19 cellular contexts compared by ENCODE assay signal in the genomic region with DNA sequence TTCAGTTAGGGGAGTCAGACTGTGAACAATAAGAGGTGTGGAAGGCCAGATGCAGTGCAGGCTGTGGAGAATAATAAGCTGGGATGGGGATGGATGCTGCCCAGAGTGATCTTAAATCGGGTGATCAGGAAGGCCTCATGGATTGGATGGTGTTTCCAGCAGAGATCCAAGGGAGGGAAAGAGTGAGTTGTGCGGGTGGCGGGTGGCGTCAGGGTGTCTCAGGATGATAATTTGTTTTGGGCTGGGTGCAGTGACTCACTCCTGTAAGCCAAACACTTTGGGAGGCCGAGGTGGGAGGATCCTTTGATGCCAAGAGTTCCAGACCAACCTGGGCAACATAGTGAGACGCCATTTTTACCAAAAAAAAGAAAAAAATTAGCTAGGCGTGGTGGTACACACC. TPM values are rescaled to one million over a fixed set of nuclear protein-coding genes. Genes with fewer than 3 reads are reported as not detected.
DNase-seq lines count a peak whose midpoint lies in the region; ATAC-seq and TF ChIP-seq lines count a peak whose summit lies in the region.
"Had no signal": no experiment of that assay in that cellular context is flagged by ENCODE, and none has a peak within 500 bp of the region (broad histone marks: within the 10 kb centered on the region; RNA-seq: fewer than 3 reads in every experiment).

No MANE protein-coding gene starts in this region.

- H3K9me3 ChIP-seq in KOPT-K1 (ENCODE audit: insufficient read depth, low read length, poor library complexity, severe bottlenecking) (no peaks in the 10 kb centered on the region), suprapubic skin (no peaks in the 10 kb centered on the region), heart right ventricle (no peaks in the 10 kb centered on the region)
- H3K9me3 ChIP-seq: right atrium auricular region had no signal

- H3K4me3 Mint-ChIP-seq in activated naive CD8-positive, alpha-beta T cell: peak overlapping the region; percentile 75
- no peak overlapping the region for H3K4me3 Mint-ChIP-seq in neural crest cell
- H3K4me3 Mint-ChIP-seq: CD14-positive monocyte, type B pancreatic cell had no signal

- TF ChIP-seq CTCF in neural crest cell (conservative IDR thresholded peaks at IDR 0.05) (no peak), suprapubic skin (IDR thresholded peaks at IDR 0.05) (no peak), heart right ventricle (IDR thresholded peaks at IDR 0.05) (no peak)

- peak overlapping the region; percentile 91 for H3K27ac Mint-ChIP-seq in activated naive CD8-positive, alpha-beta T cell
- peak overlapping the region; percentile 12 for H3K27ac Mint-ChIP-seq in neural crest cell (ENCODE audit: unreplicated experiment)
- H3K27ac Mint-ChIP-seq: type B pancreatic cell had no signal

- no peaks in the 10 kb centered on the region for H3K27me3 Mint-ChIP-seq in activated naive CD8-positive, alpha-beta T cell
- no peaks in the 10 kb centered on the region for H3K27me3 Mint-ChIP-seq in neural crest cell (ENCODE audit: low read depth)
- H3K27me3 Mint-ChIP-seq: type B pancreatic cell had no signal

- TF ChIP-seq POLR2A in suprapubic skin (IDR thresholded peaks at IDR 0.05): no peak

- intact Hi-C loops in heart right ventricle (cut with DNase I): loop anchor here in 4 of 10 donors (10.0 kb wide), 4 partner anchors 104 to 354 kb away; a partner anchor contains a TSS
- intact Hi-C loops in left colon (cut with DNase I, micrococcal nuclease): no loop called here

- H3K4me1 Mint-ChIP-seq in activated naive CD8-positive, alpha-beta T cell (ENCODE audit: low read depth): peaks cover 61% of the 10 kb centered on the region
- H3K4me1 Mint-ChIP-seq in neural crest cell: peaks cover 2% of the 10 kb centered on the region

- H3K27ac ChIP-seq in KOPT-K1 (ENCODE audit: low read depth, low read length, poor library complexity, severe bottlenecking) (peak overlapping the region; percentile 66), suprapubic skin (no peak overlapping the region), heart right ventricle (peak overlapping the region in 1 of 10 donors; percentile 45)
- H3K27ac ChIP-seq: coronary artery, epithelial cell of prostate, GM23248, right atrium auricular region had no signal

- no peaks in the 10 kb centered on the region for H3K9me3 Mint-ChIP-seq in activated naive CD8-positive, alpha-beta T cell (ENCODE audit: low read depth)
- no peaks in the 10 kb centered on the region for H3K9me3 Mint-ChIP-seq in neural crest cell
- H3K9me3 Mint-ChIP-seq: type B pancreatic cell had no signal

- TF ChIP-seq EP300 in suprapubic skin (IDR thresholded peaks at IDR 0.05): no peak

- H3K27me3 ChIP-seq in suprapubic skin (no peaks in the 10 kb centered on the region), heart right ventricle (no peaks in the 10 kb centered on the region)
- H3K27me3 ChIP-seq: right atrium auricular region had no signal

- H3K36me3 ChIP-seq in KOPT-K1 (ENCODE audit: insufficient read depth, low read length): peaks cover 30% of the 10 kb centered on the region
- peaks cover 71% of the 10 kb centered on the region for H3K36me3 ChIP-seq in suprapubic skin
- H3K36me3 ChIP-seq in heart right ventricle: peaks cover 0 to 91% (median 46%) of the 10 kb centered on the region in 9 donors

- H3K4me1 ChIP-seq in suprapubic skin (no peaks in the 10 kb centered on the region), heart right ventricle (peaks cover 0 to 9% (median 0%) of the 10 kb centered on the region in 9 donors)
- H3K4me1 ChIP-seq: right atrium auricular region had no signal

- DNase-seq in activated T-cell treated with anti-CD3 and anti-CD28 coated beads, Interleukin-2, amount 50 U/mL, for 1 hour: peak; percentile 25
- DNase-seq in activated T-cell treated with anti-CD3 and anti-CD28 coated beads, Interleukin-2, amount 50 U/mL, for 48 hours: no peak
- DNase-seq in neural crest cell (ENCODE audit: low read depth, low spot score) (no peak), suprapubic skin (ENCODE audit: low spot score in 2 of 2) (no peak), heart right ventricle (no peak), left colon (no peak)
- DNase-seq: ACHN, GM23248, midbrain, NCI-H1694 had no signal

- peaks cover 5% of the 10 kb centered on the region for H3K36me3 Mint-ChIP-seq in activated naive CD8-positive, alpha-beta T cell
- peaks cover 11% of the 10 kb centered on the region for H3K36me3 Mint-ChIP-seq in neural crest cell (ENCODE audit: low read depth)

- ATAC-seq in heart right ventricle: no peak
- no peak for ATAC-seq in left colon

- WGBS in suprapubic skin: 72% methylated on average over 7 of the region's 7 CpGs
- 94 to 95% methylated on average over 7 of the region's 7 CpGs for WGBS in heart right ventricle, 2 donors

- H3K4me3 ChIP-seq in suprapubic skin: no peak overlapping the region
- no peak overlapping the region for H3K4me3 ChIP-seq in heart right ventricle
- H3K4me3 ChIP-seq: coronary artery, GM23248, right atrium auricular region had no signal

RNA-seq across cellular contexts. Expression of a gene that starts 7.9 kb away (rescaled TPM):
- total RNA-seq in neural crest cell (30.7 and 33.8 TPM in 2 replicates), suprapubic skin (10 to 100 TPM in 1 of 4 donors, 1 to 10 TPM in 3; 4.9 to 12.6 (median 6.6) TPM), heart right ventricle (10 to 100 TPM; 12.4 to 28.2 (median 17.4) TPM), left colon (10 to 100 TPM in 1 of 2 donors, 1 to 10 TPM in 1; 9.2 to 11.5 TPM)
- 10 to 100 TPM in 1 of 2 donors, 1 to 10 TPM in 1; 5.0 to 14.3 TPM for polyA plus RNA-seq in heart right ventricle

RNA-seq across cellular contexts. Expression of a gene that starts 13.4 kb away (rescaled TPM):
- not detected in 2 replicates for total RNA-seq in neural crest cell
- not detected for total RNA-seq in suprapubic skin
- not detected for total RNA-seq in heart right ventricle
- polyA plus RNA-seq in heart right ventricle: not detected
- not detected for total RNA-seq in left colon
- total RNA-seq: frontal cortex, GM23248, right atrium auricular region, SK-MEL-5 had no signal
- polyA plus RNA-seq: CD14-positive monocyte, GM23248 had no signal
